ENCODE assay signal across 11 cellular contexts in the genomic region with DNA sequence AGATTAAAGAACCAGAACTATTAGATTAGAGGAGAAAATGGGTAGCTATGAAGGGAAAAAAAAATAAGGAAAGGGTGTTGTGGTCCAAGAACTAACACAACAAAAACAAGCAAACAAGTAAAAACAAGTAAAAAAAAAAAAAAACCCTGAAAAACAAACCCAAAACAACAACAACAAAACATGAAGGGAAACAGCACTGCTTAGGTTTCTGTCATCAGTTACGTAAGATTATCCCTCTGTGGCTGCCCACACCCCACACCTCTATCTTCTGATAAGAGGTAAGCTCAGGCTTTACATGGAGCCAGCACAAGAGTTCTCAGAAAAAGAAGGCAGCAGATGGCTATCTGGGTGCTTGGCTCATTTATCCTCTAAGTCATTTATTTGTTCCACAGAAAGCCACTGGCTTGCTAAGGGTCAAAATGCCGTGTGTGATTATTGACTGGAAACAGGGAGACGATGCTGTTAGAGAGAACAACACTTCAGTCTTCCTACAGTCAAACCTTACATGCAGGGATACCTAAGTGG. TPM values are rescaled to one million over a fixed set of nuclear protein-coding genes. Genes with fewer than 3 reads are reported as not detected.
DNase-seq lines count a peak whose midpoint lies in the region; ATAC-seq and TF ChIP-seq lines count a peak whose summit lies in the region.
"Had no signal": no experiment of that assay in that cellular context is flagged by ENCODE, and none has a peak within 500 bp of the region (broad histone marks: within the 10 kb centered on the region; RNA-seq: fewer than 3 reads in every experiment).

No MANE protein-coding gene starts in this region.

- no peaks in the 10 kb centered on the region for H3K9me2 ChIP-seq in hepatocyte (replicated peaks; ENCODE audit: insufficient read depth)

- H3K27ac Mint-ChIP-seq in CD8-positive, alpha-beta T cell: peak overlapping the region; percentile 88

- H4K20me1 ChIP-seq in hepatocyte (ENCODE audit: insufficient read depth, poor library complexity, severe bottlenecking): no peaks in the 10 kb centered on the region

- CTCF ChIA-PET in CD8-positive, alpha-beta T cell (lab: Charles Lee): interaction anchor here (2.1 kb wide), 1 partner anchor 48 kb away, joined by 7 read pairs; no protein-coding TSS in a partner anchor

- 27% methylated on average over 3 of the region's 3 CpGs for WGBS in hepatocyte (ENCODE audit: low lambda C conversion rate, missing lambda C conversion rate)

- no peaks in the 10 kb centered on the region for H3K9me3 ChIP-seq in CD8-positive, alpha-beta T cell (ENCODE audit: low read length)
- no peaks in the 10 kb centered on the region for H3K9me3 ChIP-seq in hepatocyte (ENCODE audit: low read depth)

- peak; percentile 68 for ATAC-seq in CD8-positive, alpha-beta T cell
- ATAC-seq in HG02938 (IDR thresholded peaks at IDR 0.05; ENCODE audit: unreplicated experiment) (no peak), HG03159 (IDR thresholded peaks at IDR 0.05; ENCODE audit: unreplicated experiment) (no peak)

- no peak overlapping the region for H3K27ac ChIP-seq in CD8-positive, alpha-beta T cell (ENCODE audit: low read depth, low read length)
- H3K27ac ChIP-seq in VCaP: peak overlapping the region; percentile 80
- peak overlapping the region; percentile 41 for H3K27ac ChIP-seq in hepatocyte
- H3K27ac ChIP-seq: HL-60 had no signal

- H3K36me3 Mint-ChIP-seq in CD8-positive, alpha-beta T cell: peaks cover 22% of the 10 kb centered on the region

- H3K4me1 Mint-ChIP-seq in CD8-positive, alpha-beta T cell (ENCODE audit: low read depth): peaks cover 40% of the 10 kb centered on the region
- H3K4me1 Mint-ChIP-seq: H9 had no signal

- intact Hi-C loops in CD8-positive, alpha-beta T cell (cut with DNase I, micrococcal nuclease): no loop called here

- POLR2A ChIA-PET in CD8-positive, alpha-beta T cell (lab: Charles Lee): interaction anchor here (1.0 to 1.2 kb wide), 3 partner anchors 10 to 17 kb away, joined by 3 to 4 read pairs (median 3); no protein-coding TSS in a partner anchor

- H3K36me3 ChIP-seq in CD8-positive, alpha-beta T cell (ENCODE audit: insufficient read depth, low read length): no peaks in the 10 kb centered on the region
- H3K36me3 ChIP-seq in hepatocyte (replicated peaks; ENCODE audit: insufficient read depth, low read depth): no peaks in the 10 kb centered on the region

- no peaks in the 10 kb centered on the region for H3K27me3 Mint-ChIP-seq in CD8-positive, alpha-beta T cell (ENCODE audit: low read depth)

- no peak overlapping the region for H3K4me3 Mint-ChIP-seq in CD8-positive, alpha-beta T cell
- H3K4me3 Mint-ChIP-seq: H9 had no signal

- peak in 5 of 7 experiments; percentile 10 to 50 (median 16) for DNase-seq in CD8-positive, alpha-beta T cell
- DNase-seq in G401 (ENCODE audit: low spot score) (peak; percentile 91), hepatocyte (ENCODE audit: low spot score) (peak; percentile 24), KG1 (lab: John Stamatoyannopoulos, UW) (no peak)
- DNase-seq: H9, NCI-H146, SIG-M5 had no signal

- no peak overlapping the region for H2AFZ ChIP-seq in hepatocyte

- H3K27me3 ChIP-seq in CD8-positive, alpha-beta T cell (ENCODE audit: insufficient read depth, low read length): no peaks in the 10 kb centered on the region
- no peaks in the 10 kb centered on the region for H3K27me3 ChIP-seq in hepatocyte

- peak overlapping the region; percentile 14 for H3K4me2 ChIP-seq in hepatocyte

- H3K4me1 ChIP-seq in CD8-positive, alpha-beta T cell (ENCODE audit: insufficient read depth, low read length): no peaks in the 10 kb centered on the region
- peaks cover 16% of the 10 kb centered on the region for H3K4me1 ChIP-seq in hepatocyte (ENCODE audit: insufficient read depth)

- in situ Hi-C loops in G401 (cut with HindIII; ENCODE audit: low sequenced_read_pairs): no loop called here

- peaks cover 5% of the 10 kb centered on the region for H3K79me2 ChIP-seq in hepatocyte

- no peaks in the 10 kb centered on the region for H3K9me3 Mint-ChIP-seq in CD8-positive, alpha-beta T cell
- H3K9me3 Mint-ChIP-seq: H9 had no signal

- H3K4me3 ChIP-seq in CD8-positive, alpha-beta T cell (ENCODE audit: low read depth, low read length): no peak overlapping the region
- H3K4me3 ChIP-seq in hepatocyte: no peak overlapping the region

- TF ChIP-seq CTCF in CD8-positive, alpha-beta T cell (IDR thresholded peaks at IDR 0.05): no peak
- TF ChIP-seq CTCF in VCaP (conservative IDR thresholded peaks at IDR 0.05) (no peak), hepatocyte (IDR thresholded peaks at IDR 0.05; ENCODE audit: poor library complexity) (no peak)

RNA-seq across cellular contexts. Expression of a gene that starts 57.5 kb away (rescaled TPM):
- 10 to 100 TPM; 37.0 to 39.8 TPM for total RNA-seq in CD8-positive, alpha-beta T cell
- 25.5 and 31.1 TPM in 2 replicates for total RNA-seq in G401 (2014; rRNA removed; shearing (Covaris generic))
- 77.7 and 82.3 TPM in 2 replicates for total RNA-seq in hepatocyte
- 41.5 and 56.3 TPM in 2 replicates for polyA plus RNA-seq in hepatocyte

RNA-seq across cellular contexts. Expression of a gene that starts 57.9 kb away (rescaled TPM):
- 10 to 100 TPM in 1 of 2 experiments, 1 to 10 TPM in 1; 9.1 to 10.3 TPM for total RNA-seq in CD8-positive, alpha-beta T cell
- 19.2 and 28.3 TPM in 2 replicates for total RNA-seq in G401 (2014; rRNA removed; shearing (Covaris generic))
- 11.4 and 19.6 TPM in 2 replicates for total RNA-seq in hepatocyte
- polyA plus RNA-seq in hepatocyte: 25.7 and 28.5 TPM in 2 replicates
